In the genomic region with DNA sequence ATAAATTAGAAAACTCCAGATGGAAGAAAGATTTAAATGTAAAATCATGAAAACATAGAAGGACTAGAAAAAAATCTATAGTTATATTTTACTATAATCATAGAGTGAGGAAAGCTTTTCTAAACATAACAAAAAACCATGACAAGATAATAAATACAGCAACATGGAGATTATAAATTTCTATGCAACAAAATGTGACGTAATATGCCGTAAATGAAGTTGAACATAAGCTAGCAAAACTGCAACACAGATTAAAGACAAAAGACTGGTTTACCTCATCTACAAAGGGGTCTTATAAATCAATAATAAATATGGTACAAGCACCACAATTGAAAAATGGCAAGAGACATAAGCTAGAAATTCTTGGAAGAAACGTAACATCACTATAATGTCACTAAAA, we compare ENCODE assay signal across 33 cellular contexts.
"Had no signal": no experiment of that assay in that cellular context is flagged by ENCODE, and none has a peak within 500 bp of the region (broad histone marks: within the 10 kb centered on the region; RNA-seq: fewer than 3 reads in every experiment).

No MANE protein-coding gene starts in this region.

- DNase-seq: activated effector memory CD4-positive, alpha-beta T cell treated with anti-CD3 and anti-CD28 coated beads, Interleukin-2, amount 50 U/mL, for 16 hours; activated effector memory CD4-positive, alpha-beta T cell treated with Interleukin-2 at 50 U/mL for 16 hours; activated gamma-delta T cell treated with Interleukin-2 at 50 U/mL for 16 hours; activated naive CD4-positive, alpha-beta T cell; activated naive CD4-positive, alpha-beta T cell treated with anti-CD3 and anti-CD28 coated beads for 36 hours; activated naive CD4-positive, alpha-beta T cell treated with anti-CD3 and anti-CD28 coated beads, Interleukin-2, amount 10 ng/mL, durations not matched to agents 7 days and 5 days; activated naive CD4-positive, alpha-beta T cell treated with anti-CD3 and anti-CD28 coated beads, Interleukin-2, amount 50 U/mL, for 16 hours; activated naive CD4-positive, alpha-beta T cell treated with Interleukin-2 at 50 U/mL for 16 hours; activated naive CD8-positive, alpha-beta T cell treated with anti-CD3 and anti-CD28 coated beads for 36 hours; activated naive CD8-positive, alpha-beta T cell treated with anti-CD3 and anti-CD28 coated beads, Interleukin-2, amount 10 ng/mL, durations not matched to agents 7 days and 5 days; activated naive CD8-positive, alpha-beta T cell treated with anti-CD3 and anti-CD28 coated beads, Interleukin-2, amount 50 U/mL, for 24 hours; activated T-cell treated with anti-CD3 and anti-CD28 coated beads, Interleukin-2, amount 50 U/mL, for 1 hour; activated T-cell treated with anti-CD3 and anti-CD28 coated beads, Interleukin-2, amount 50 U/mL, for 24 hours; activated T-cell treated with anti-CD3 and anti-CD28 coated beads, Interleukin-2, amount 50 U/mL, for 4 hours; activated T-cell treated with anti-CD3 and anti-CD28 coated beads, Interleukin-2, amount 50 U/mL, for 48 hours; activated T-cell treated with anti-CD3 and anti-CD28 coated beads, Interleukin-2, amount 50 U/mL, for 72 hours; adrenal gland; amniotic stem cell; amygdala; anterior cingulate cortex; aorta; body of pancreas; brain microvascular endothelial cell; caudate nucleus; central memory CD4-positive, alpha-beta T cell; cerebellar nuclear complex had no signal

- H3K4me3 ChIP-seq: adrenal gland, ascending aorta, body of pancreas, breast epithelium, cardiac muscle cell had no signal

- H3K36me3 ChIP-seq: adrenal gland, ascending aorta, brain microvascular endothelial cell, breast epithelium, cardiac muscle cell had no signal

- H3K27ac ChIP-seq: adrenal gland, ascending aorta, body of pancreas, brain microvascular endothelial cell, breast epithelium, cardiac muscle cell had no signal

- H3K4me1 ChIP-seq: adrenal gland, ascending aorta, body of pancreas, breast epithelium had no signal

- H3K27me3 ChIP-seq: adrenal gland, ascending aorta, body of pancreas, brain microvascular endothelial cell, breast epithelium, cardiac muscle cell had no signal

- ATAC-seq: activated naive CD4-positive, alpha-beta T cell treated with anti-CD3 and anti-CD28 coated beads, Interleukin-2, amount 50 U/mL, for 72 hours; activated naive CD8-positive, alpha-beta T cell treated with anti-CD3 and anti-CD28 coated beads, Interleukin-2, amount 50 U/mL, for 24 hours; activated T-cell treated with anti-CD3 and anti-CD28 coated beads, Interleukin-2, amount 50 U/mL, for 4 hours; activated T-cell treated with anti-CD3 and anti-CD28 coated beads, Interleukin-2, amount 50 U/mL, for 72 hours; activated T-helper 17 cell treated with anti-CD3 and anti-CD28 coated beads, Interleukin-2, amount 50 U/mL, for 72 hours; body of pancreas had no signal

- H3K9me3 ChIP-seq: adrenal gland, ascending aorta, body of pancreas, breast epithelium had no signal

- FAIRE-seq: astrocyte, bronchial epithelial cell had no signal
